6 cellular contexts compared by ENCODE assay signal in the genomic region with DNA sequence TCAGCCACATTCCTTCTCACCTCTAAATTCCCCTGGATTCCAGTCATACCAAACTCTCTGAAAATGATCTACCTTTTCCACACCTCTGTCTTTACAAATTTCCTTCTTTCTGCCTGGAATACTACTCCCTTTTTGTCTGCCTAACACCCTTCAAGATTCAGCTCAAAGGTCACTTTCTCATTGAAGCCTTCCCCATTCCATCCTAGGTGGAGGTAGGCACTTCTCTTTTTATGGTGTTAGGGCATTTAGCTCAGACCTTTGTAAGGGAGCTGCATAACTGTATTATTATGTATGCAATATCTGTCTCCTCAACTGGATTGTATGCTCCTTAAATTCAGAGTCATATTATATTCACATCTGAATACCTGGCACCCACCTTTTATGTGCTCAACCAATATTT.
"Had no signal": no experiment of that assay in that cellular context is flagged by ENCODE, and none has a peak within 500 bp of the region (broad histone marks: within the 10 kb centered on the region; RNA-seq: fewer than 3 reads in every experiment).

No MANE protein-coding gene starts in this region.

- H3K27ac Mint-ChIP-seq: GM23338, H9 had no signal

- H2AFZ ChIP-seq: GM23338 had no signal

- H3K4me1 Mint-ChIP-seq: GM23338, H9 had no signal

- DNase-seq: H9, HCEC 1CT, IMR-90 had no signal

- H3K4me3 Mint-ChIP-seq: GM23338, H9 had no signal

- H3K4me3 ChIP-seq: GM23338, K562 had no signal

- H3K27ac ChIP-seq: HL-60 had no signal

- H3K4me2 ChIP-seq: GM23338 had no signal
